Comparison of ENCODE assay signal across 13 cellular contexts in the genomic region with DNA sequence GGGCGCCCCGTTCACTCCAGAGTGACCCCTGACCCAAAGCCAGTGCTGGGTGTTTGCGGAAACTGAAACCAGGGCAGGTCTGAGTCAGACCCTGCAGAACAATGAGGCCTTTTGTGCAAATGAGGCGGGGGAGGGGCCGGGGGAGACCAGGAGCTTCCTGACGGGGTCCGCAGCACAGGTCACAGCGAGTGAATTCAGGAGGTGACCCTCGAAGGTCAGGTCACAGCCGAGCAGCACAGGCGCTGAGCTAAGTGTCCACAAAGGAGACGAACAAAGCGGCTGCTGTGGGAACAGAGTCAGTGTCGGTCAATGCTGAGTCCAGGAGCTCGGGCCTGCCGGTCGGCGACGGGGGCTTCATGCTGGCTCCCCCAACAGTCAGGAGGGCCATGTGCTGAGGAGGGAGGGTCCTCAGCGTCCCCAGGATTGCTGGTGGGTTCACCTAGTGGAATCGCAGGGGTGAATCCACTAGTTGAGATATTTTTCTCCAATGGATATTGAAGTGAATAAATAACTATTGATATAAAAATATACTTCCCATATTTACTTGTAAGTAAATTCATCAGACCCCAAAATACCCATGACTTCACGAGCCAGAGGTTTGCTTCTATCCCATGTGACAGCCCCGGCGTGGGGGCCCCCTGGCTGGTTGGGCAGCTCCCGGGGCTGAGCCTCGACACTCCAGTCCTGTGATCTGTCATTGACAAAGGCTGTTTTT.
DNase-seq lines count a peak whose midpoint lies in the region.
"Had no signal": no experiment of that assay in that cellular context is flagged by ENCODE, and none has a peak within 500 bp of the region (broad histone marks: within the 10 kb centered on the region; RNA-seq: fewer than 3 reads in every experiment).

No MANE protein-coding gene starts in this region.

- H3K9ac ChIP-seq in ES-I3 (ENCODE audit: low read depth, low read length), result peak overlapping the region; percentile 37

- peaks cover 45% of the 10 kb centered on the region for H3K4me1 ChIP-seq in ES-I3 (ENCODE audit: insufficient read depth, low read length)
- H3K4me1 ChIP-seq: foreskin keratinocyte had no signal

- H3K36me3 ChIP-seq in ES-I3 (ENCODE audit: insufficient read depth, low read length), result no peaks in the 10 kb centered on the region

- in situ Hi-C loops in SK-MEL-5 (cut with HindIII; ENCODE audit: low pct_unique_long_range_greater_than_20kb, low sequenced_read_pairs), result no loop called here

- peak; percentile 32 for DNase-seq in SK-MEL-5 (ENCODE audit: low read depth, low spot score)
- DNase-seq in islet precursor cell, result peak; percentile 93
- peak; percentile 23 for DNase-seq in renal cortical epithelial cell (ENCODE audit: low read depth)
- no peak for DNase-seq in HuH-7.5 (ENCODE audit: low spot score)
- no peak for DNase-seq in activated effector memory CD4-positive, alpha-beta T cell treated with Interleukin-2 at 50 U/mL for 16 hours
- no peak for DNase-seq in NOMO-1 treated with dmso at 0.1 percent for 144 hours (lab: John Stamatoyannopoulos, UW; ENCODE audit: unreplicated experiment)
- DNase-seq in DMS 273 (lab: John Stamatoyannopoulos, UW; ENCODE audit: unreplicated experiment), result no peak
- DNase-seq: activated CD4-positive, alpha-beta T cell treated with anti-CD3 and anti-CD28 coated beads, Interleukin-2, amount 10 ng/mL, durations not matched to agents 24 days and 14 days; foreskin keratinocyte; NCI-H345; stimulated activated CD4-positive, alpha-beta T cell treated with anti-CD3 and anti-CD28 coated beads, Interleukin-1b, Interleukin-23, amount 100 ng/mL, for 48 hours; T-helper 17 cell had no signal

- no peaks in the 10 kb centered on the region for H3K9me3 ChIP-seq in ES-I3 (ENCODE audit: control insufficient read depth, insufficient read depth, low read length)

Comparison
In these comparisons a context has a peak if more than half of its experiments do, and no peak if none do; other contexts are left out.
1. DNase-seq: peak in SK-MEL-5 (single experiment), islet precursor cell (single experiment) and renal cortical epithelial cell (single experiment); none in HuH-7.5 (single experiment), activated effector memory CD4-positive, alpha-beta T cell treated with Interleukin-2 at 50 U/mL for 16 hours (single experiment), NOMO-1 treated with dmso at 0.1 percent for 144 hours (single experiment) and DMS 273 (single experiment).